In genomic region chr6:169949501-169950097, GRCh38 we compare ENCODE assay signal across 15 cellular contexts.
"Had no signal": no experiment of that assay in that cellular context is flagged by ENCODE, and none has a peak within 500 bp of the region (broad histone marks: within the 10 kb centered on the region; RNA-seq: fewer than 3 reads in every experiment).

No MANE protein-coding gene starts in this region.

- H3K4me3 ChIP-seq: neural progenitor cell, skin epidermis, tibial artery, vagina had no signal

- H3K9me3 ChIP-seq: tibial artery, vagina had no signal

- H3K4me1 Mint-ChIP-seq: mesothelial cell of epicardium, neural progenitor cell had no signal

- DNase-seq: activated CD4-positive, alpha-beta T cell treated with anti-CD3 and anti-CD28 coated beads, Interleukin-2, amount 50 U/mL, for 48 hours; activated CD4-positive, CD25-positive, alpha-beta regulatory T cell treated with anti-CD3 and anti-CD28 coated beads, Interleukin-2, amount 50 U/mL, for 72 hours; activated CD8-positive, alpha-beta memory T cell treated with anti-CD3 and anti-CD28 coated beads, Interleukin-2, amount 10 ng/mL, durations not matched to agents 7 days and 5 days; activated gamma-delta T cell treated with Interleukin-2 at 50 U/mL for 16 hours; activated naive CD8-positive, alpha-beta T cell treated with anti-CD3 and anti-CD28 coated beads for 36 hours; activated T-cell treated with anti-CD3 and anti-CD28 coated beads, Interleukin-2, amount 50 U/mL, for 4 hours; anterior cingulate cortex; hippocampal formation; retina; tibial artery had no signal

- H3K27ac ChIP-seq: neural progenitor cell, parathyroid adenoma, skin epidermis, tibial artery, vagina had no signal

- H3K9ac ChIP-seq: neural progenitor cell, parathyroid adenoma had no signal

- H3K9me3 Mint-ChIP-seq: activated naive CD8-positive, alpha-beta T cell treated with anti-CD3 and anti-CD28 coated beads for 36 hours; activated T-cell treated with anti-CD3 and anti-CD28 coated beads, Interleukin-2, amount 50 U/mL, for 4 hours had no signal

- H3K36me3 Mint-ChIP-seq: activated CD8-positive, alpha-beta memory T cell treated with anti-CD3 and anti-CD28 coated beads, Interleukin-2, amount 10 ng/mL, durations not matched to agents 7 days and 5 days; activated naive CD8-positive, alpha-beta T cell treated with anti-CD3 and anti-CD28 coated beads for 36 hours; mesothelial cell of epicardium; neural progenitor cell had no signal

- H3K36me3 ChIP-seq: neural progenitor cell, tibial artery, vagina had no signal

- H3K27me3 ChIP-seq: vagina had no signal

- H3K4me3 Mint-ChIP-seq: activated CD8-positive, alpha-beta memory T cell treated with anti-CD3 and anti-CD28 coated beads, Interleukin-2, amount 10 ng/mL, durations not matched to agents 7 days and 5 days; activated naive CD8-positive, alpha-beta T cell treated with anti-CD3 and anti-CD28 coated beads for 36 hours; activated T-cell treated with anti-CD3 and anti-CD28 coated beads, Interleukin-2, amount 50 U/mL, for 4 hours; mesothelial cell of epicardium; neural progenitor cell had no signal

- H3K27ac Mint-ChIP-seq: activated CD8-positive, alpha-beta memory T cell treated with anti-CD3 and anti-CD28 coated beads, Interleukin-2, amount 10 ng/mL, durations not matched to agents 7 days and 5 days; activated naive CD8-positive, alpha-beta T cell treated with anti-CD3 and anti-CD28 coated beads for 36 hours; mesothelial cell of epicardium; neural progenitor cell had no signal

- H3K4me1 ChIP-seq: neural progenitor cell, parathyroid adenoma, tibial artery, vagina had no signal

- H3K27me3 Mint-ChIP-seq: activated naive CD8-positive, alpha-beta T cell treated with anti-CD3 and anti-CD28 coated beads for 36 hours had no signal

- ATAC-seq: activated CD8-positive, alpha-beta memory T cell treated with anti-CD3 and anti-CD28 coated beads, Interleukin-2, amount 10 ng/mL, durations not matched to agents 7 days and 5 days; activated T-cell treated with anti-CD3 and anti-CD28 coated beads, Interleukin-2, amount 50 U/mL, for 4 hours had no signal
